Comparison of ENCODE assay signal across 17 cellular contexts in genomic region chr22:46156031-46156430, GRCh38. TPM values are rescaled to one million over a fixed set of nuclear protein-coding genes. Genes with fewer than 3 reads are reported as not detected.
DNase-seq lines count a peak whose midpoint lies in the region; ATAC-seq and TF ChIP-seq lines count a peak whose summit lies in the region.
"Had no signal": no experiment of that assay in that cellular context is flagged by ENCODE, and none has a peak within 500 bp of the region (broad histone marks: within the 10 kb centered on the region; RNA-seq: fewer than 3 reads in every experiment).

No MANE protein-coding gene starts in this region.

- H3K27me3 Mint-ChIP-seq in progenitor cell of endocrine pancreas = no peaks in the 10 kb centered on the region
- no peaks in the 10 kb centered on the region for H3K27me3 Mint-ChIP-seq in activated CD8-positive, alpha-beta T cell treated with anti-CD3 and anti-CD28 coated beads for 36 hours

- H3K36me3 Mint-ChIP-seq in progenitor cell of endocrine pancreas (ENCODE audit: insufficient read depth) = peaks cover 9% of the 10 kb centered on the region
- peaks cover 14% of the 10 kb centered on the region for H3K36me3 Mint-ChIP-seq in activated CD8-positive, alpha-beta T cell treated with anti-CD3 and anti-CD28 coated beads for 36 hours (ENCODE audit: low read depth)

- H3K36me3 ChIP-seq in Loucy (ENCODE audit: insufficient read depth, low read length) (peaks cover 6% of the 10 kb centered on the region; the same call in 1 of the 2 replicates), body of pancreas (replicated peaks in 1 of 2; ENCODE audit: insufficient read depth in 1 of 2, low read depth in 2 of 2) (no peaks in the 10 kb centered on the region)

- H2AFZ ChIP-seq in Loucy (ENCODE audit: low read length) = no peak overlapping the region
- H2AFZ ChIP-seq: GM23338 had no signal

- H3K4me3 Mint-ChIP-seq in progenitor cell of endocrine pancreas (ENCODE audit: low read depth) = no peak overlapping the region
- H3K4me3 Mint-ChIP-seq in activated CD8-positive, alpha-beta T cell treated with anti-CD3 and anti-CD28 coated beads for 36 hours = no peak overlapping the region
- H3K4me3 Mint-ChIP-seq: CD8-positive, alpha-beta T cell; GM23338; H9 had no signal

- WGBS in body of pancreas, 2 donors = 33 to 36% methylated on average over 3 of the region's 3 CpGs

- intact Hi-C loops in body of pancreas (cut with DNase I) = loop anchor here (10.0 kb wide), 1 partner anchor 89 kb away; no protein-coding TSS in a partner anchor
- intact Hi-C loops in activated CD8-positive, alpha-beta T cell treated with anti-CD3 and anti-CD28 coated beads for 36 hours (cut with micrococcal nuclease) = no loop called here

- H3K4me1 Mint-ChIP-seq in progenitor cell of endocrine pancreas (ENCODE audit: low read depth) = peaks cover 4% of the 10 kb centered on the region
- peaks cover 7% of the 10 kb centered on the region for H3K4me1 Mint-ChIP-seq in activated CD8-positive, alpha-beta T cell treated with anti-CD3 and anti-CD28 coated beads for 36 hours (ENCODE audit: low read depth)
- H3K4me1 Mint-ChIP-seq: GM23338 had no signal

- peak overlapping the region; percentile 51 for H3K4me2 ChIP-seq in Loucy (ENCODE audit: low read depth, low read length, poor library complexity, severe bottlenecking)
- H3K4me2 ChIP-seq: GM23338 had no signal

- TF ChIP-seq POLR2A in body of pancreas (IDR thresholded peaks at IDR 0.05) = no peak

- H3K79me2 ChIP-seq in Loucy (ENCODE audit: insufficient read depth, low read length) = peaks cover 92% of the 10 kb centered on the region

- POLR2A ChIA-PET in activated CD8-positive, alpha-beta T cell treated with anti-CD3 and anti-CD28 coated beads for 36 hours (lab: Charles Lee) = no interaction called here

- H3K27me3 ChIP-seq in Loucy (ENCODE audit: insufficient read depth, low read length, poor library complexity, severe bottlenecking) (no peaks in the 10 kb centered on the region), body of pancreas (no peaks in the 10 kb centered on the region)

- peak overlapping the region in 3 of 4 donors; percentile 27 to 51 (median 46) for H3K27ac ChIP-seq in body of pancreas

- peak overlapping the region; percentile 73 for H3K27ac Mint-ChIP-seq in progenitor cell of endocrine pancreas
- H3K27ac Mint-ChIP-seq in activated CD8-positive, alpha-beta T cell treated with anti-CD3 and anti-CD28 coated beads for 36 hours = no peak overlapping the region
- H3K27ac Mint-ChIP-seq: CD8-positive, alpha-beta T cell; GM23338; H9 had no signal

- no peaks in the 10 kb centered on the region for H3F3A ChIP-seq in Loucy (ENCODE audit: low read depth)

- no peaks in the 10 kb centered on the region for H3K9me3 Mint-ChIP-seq in progenitor cell of endocrine pancreas (ENCODE audit: low read depth)
- H3K9me3 Mint-ChIP-seq in activated CD8-positive, alpha-beta T cell treated with anti-CD3 and anti-CD28 coated beads for 36 hours = no peaks in the 10 kb centered on the region
- H3K9me3 Mint-ChIP-seq: CD8-positive, alpha-beta T cell; GM23338; H9 had no signal

- peak; percentile 45 for ATAC-seq in body of pancreas
- ATAC-seq in left lobe of liver = peak; percentile 61
- ATAC-seq in activated CD8-positive, alpha-beta T cell treated with anti-CD3 and anti-CD28 coated beads for 36 hours = no peak
- ATAC-seq: CD8-positive, alpha-beta T cell; GM12878; GM23338; HCT116 had no signal

- no peak overlapping the region for H3K9ac ChIP-seq in Loucy (ENCODE audit: low read depth, low read length, poor library complexity, severe bottlenecking)

- H3K9me2 ChIP-seq in Loucy (replicated peaks; ENCODE audit: low read depth, low read length) = no peaks in the 10 kb centered on the region

- DNase-seq in body of pancreas (peak in 1 of 4 donors; percentile 31), left lobe of liver (ENCODE audit: low spot score) (peak; percentile 60), progenitor cell of endocrine pancreas (ENCODE audit: low spot score, unreplicated experiment) (no peak), GM10266 (ENCODE audit: extremely low spot score) (no peak), UCSD-AML1 (lab: John Stamatoyannopoulos, UW; ENCODE audit: unreplicated experiment) (no peak), iPS-NIHi7 (ENCODE audit: extremely low spot score) (no peak)
- no peak for DNase-seq in activated CD8-positive, alpha-beta T cell treated with anti-CD3 and anti-CD28 coated beads for 36 hours
- DNase-seq: C1 segment of cervical spinal cord; Caco-2; CD8-positive, alpha-beta T cell; DMS153; DND-41; H9 had no signal

- CTCF ChIA-PET in activated CD8-positive, alpha-beta T cell treated with anti-CD3 and anti-CD28 coated beads for 36 hours (lab: Charles Lee) = interaction anchor here (1.1 to 2.1 kb wide), 3 partner anchors 34 to 212 kb away, joined by 3 to 5 read pairs (median 3); no protein-coding TSS in a partner anchor

- H3K4me3 ChIP-seq in Loucy (ENCODE audit: low read length, poor library complexity, severe bottlenecking) = peak overlapping the region; percentile 23
- no peak overlapping the region for H3K4me3 ChIP-seq in body of pancreas
- H3K4me3 ChIP-seq: GM12878, GM23338 had no signal

- peaks cover 35% of the 10 kb centered on the region for H4K20me1 ChIP-seq in Loucy (ENCODE audit: insufficient read depth, low read length, poor library complexity, severe bottlenecking)

- H3K9me3 ChIP-seq in Loucy (ENCODE audit: insufficient read depth, low read depth, low read length) = no peaks in the 10 kb centered on the region
- no peaks in the 10 kb centered on the region for H3K9me3 ChIP-seq in body of pancreas
- H3K9me3 ChIP-seq: Caco-2 had no signal

- H3K4me1 ChIP-seq in Loucy (ENCODE audit: insufficient read depth, low read length, poor library complexity, severe bottlenecking) (peaks cover 27% of the 10 kb centered on the region), body of pancreas (peaks cover 44% of the 10 kb centered on the region)

- TF ChIP-seq CTCF in Loucy (conservative IDR thresholded peaks at IDR 0.05; ENCODE audit: low read length) (no peak), body of pancreas (IDR thresholded peaks at IDR 0.05) (no peak), progenitor cell of endocrine pancreas (IDR thresholded peaks at IDR 0.05; ENCODE audit: unreplicated experiment) (no peak), GM10266 (IDR thresholded peaks at IDR 0.05; ENCODE audit: control insufficient read depth, insufficient read depth, low read depth, missing control alignments) (no peak)
- TF ChIP-seq CTCF in activated CD8-positive, alpha-beta T cell treated with anti-CD3 and anti-CD28 coated beads for 36 hours (IDR thresholded peaks at IDR 0.05) = no peak

RNA-seq across cellular contexts. Expression of gene PPARA, which starts 5.7 kb away (rescaled TPM):
- total RNA-seq in body of pancreas (10 to 100 TPM; 15.8 to 19.8 TPM), left lobe of liver (122 TPM), progenitor cell of endocrine pancreas (33.5 and 33.6 TPM in 2 replicates)
- total RNA-seq in activated CD8-positive, alpha-beta T cell treated with anti-CD3 and anti-CD28 coated beads for 36 hours = 10 to 100 TPM in 1 of 2 experiments, 1 to 10 TPM in 1; 9.1 to 11.8 TPM
